In genomic region chr16:1772908-1773702, GRCh38 we compare ENCODE assay signal across 8 cellular contexts. TPM values are rescaled to one million over a fixed set of nuclear protein-coding genes. Genes with fewer than 3 reads are reported as not detected.
DNase-seq lines count a peak whose midpoint lies in the region; ATAC-seq and TF ChIP-seq lines count a peak whose summit lies in the region.

Gene MRPS34, minus strand, starts transcription at chr16:1773134. Its CDS starts 15 bp downstream, at chr16:1773119.

- H3K4me1 ChIP-seq in ACC112 (ENCODE audit: control insufficient read depth, insufficient read depth, low read length, unreplicated experiment) (peaks cover 18% of the 10 kb centered on the region), ectodermal cell (ENCODE audit: control insufficient read depth, insufficient read depth, low read length) (peaks cover 14% of the 10 kb centered on the region), lung (ENCODE audit: control insufficient read depth in 2 of 2, insufficient read depth in 2 of 2, low read length in 2 of 2) (peaks cover 0 to 24% of the 10 kb centered on the region in 2 donors)

- POLR2A ChIA-PET in activated CD4-positive, alpha-beta memory T cell treated with anti-CD3 and anti-CD28 coated beads, Interleukin-2, amount 10 ng/mL, durations not matched to agents 7 days and 5 days (lab: Charles Lee): interaction anchor here (0.6 to 7.2 kb wide), 16 partner anchors 8 to 428 kb away, joined by 3 to 101 read pairs (median 4); partner anchors contain the start of genes FAHD1, HAGH, MAPK8IP3 and NUBP2

- peak within 1 kb of the TSS; percentile 69 for H3K27ac ChIP-seq in ACC112 (ENCODE audit: low read depth, low read length)
- H3K27ac ChIP-seq in ectodermal cell (ENCODE audit: insufficient read depth, low read depth, low read length, poor library complexity, severe bottlenecking): peak within 1 kb of the TSS; percentile 84
- H3K27ac ChIP-seq in lung (ENCODE audit: low read depth in 1 of 2, low read length in 1 of 2): peak within 1 kb of the TSS; percentile 90 to 94

- H3K27ac Mint-ChIP-seq in activated CD4-positive, alpha-beta memory T cell treated with anti-CD3 and anti-CD28 coated beads, Interleukin-2, amount 10 ng/mL, durations not matched to agents 7 days and 5 days: peak within 1 kb of the TSS; percentile 97

- H3K9me3 ChIP-seq in ectodermal cell (ENCODE audit: control insufficient read depth, low read length) (no peaks in the 10 kb centered on the region), lung (ENCODE audit: control insufficient read depth in 2 of 2, insufficient read depth in 1 of 2, low read length in 1 of 2) (no peaks in the 10 kb centered on the region)

- peaks cover 14% of the 10 kb centered on the region for H3K4me1 Mint-ChIP-seq in activated CD4-positive, alpha-beta memory T cell treated with anti-CD3 and anti-CD28 coated beads, Interleukin-2, amount 10 ng/mL, durations not matched to agents 7 days and 5 days

- CTCF ChIA-PET in activated CD4-positive, alpha-beta memory T cell treated with anti-CD3 and anti-CD28 coated beads, Interleukin-2, amount 10 ng/mL, durations not matched to agents 7 days and 5 days (lab: Charles Lee): interaction anchor here (0.7 to 2.6 kb wide), 7 partner anchors 9 to 170 kb away, joined by 3 to 16 read pairs (median 4); partner anchors contain the start of genes MAPK8IP3, MSRB1, NUBP2 and SPSB3

- no peaks in the 10 kb centered on the region for H3K9me3 Mint-ChIP-seq in activated CD4-positive, alpha-beta memory T cell treated with anti-CD3 and anti-CD28 coated beads, Interleukin-2, amount 10 ng/mL, durations not matched to agents 7 days and 5 days

- H3K79me2 ChIP-seq in ACC112 (ENCODE audit: control insufficient read depth, insufficient read depth, low read length, unreplicated experiment): peaks cover 17% of the 10 kb centered on the region

- peak; percentile 47 for TF ChIP-seq CTCF in lung (IDR thresholded peaks at IDR 0.05; ENCODE audit: control extremely low read depth, extremely low read depth)

- H3K27me3 ChIP-seq in ACC112 (ENCODE audit: insufficient read depth, low read length) (no peaks in the 10 kb centered on the region), ectodermal cell (ENCODE audit: control insufficient read depth, insufficient read depth, low read length, poor library complexity, severe bottlenecking) (no peaks in the 10 kb centered on the region), lung (ENCODE audit: control insufficient read depth, insufficient read depth) (no peaks in the 10 kb centered on the region)

- no peaks in the 10 kb centered on the region for H3K27me3 Mint-ChIP-seq in activated CD4-positive, alpha-beta memory T cell treated with anti-CD3 and anti-CD28 coated beads, Interleukin-2, amount 10 ng/mL, durations not matched to agents 7 days and 5 days

- H3K4me3 Mint-ChIP-seq in activated CD4-positive, alpha-beta memory T cell treated with anti-CD3 and anti-CD28 coated beads, Interleukin-2, amount 10 ng/mL, durations not matched to agents 7 days and 5 days: peak within 1 kb of the TSS; percentile 98

- H3K36me3 Mint-ChIP-seq in activated CD4-positive, alpha-beta memory T cell treated with anti-CD3 and anti-CD28 coated beads, Interleukin-2, amount 10 ng/mL, durations not matched to agents 7 days and 5 days (ENCODE audit: low read depth): peaks cover 17% of the 10 kb centered on the region

- ATAC-seq in GM18867 (IDR thresholded peaks at IDR 0.05; ENCODE audit: unreplicated experiment) (peak; percentile 36), HG03432 (IDR thresholded peaks at IDR 0.05; ENCODE audit: unreplicated experiment) (peak; percentile 46), lung (ENCODE audit: insufficient read depth, low FRiP score) (peak; percentile 85)

- 0% methylated on average over 108 of the region's 108 CpGs for WGBS in ectodermal cell, 2 experiments
- WGBS in lung, 2 donors: 0 to 1% methylated on average over 62 to 108 of the region's 108 CpGs

- DNase-seq in NCI-H748 (lab: John Stamatoyannopoulos, UW; ENCODE audit: unreplicated experiment) (peak; percentile 87), lung (ENCODE audit: low spot score) (peak; percentile 83)
- peak; percentile 84 for DNase-seq in activated CD4-positive, alpha-beta memory T cell treated with anti-CD3 and anti-CD28 coated beads, Interleukin-2, amount 10 ng/mL, durations not matched to agents 7 days and 5 days
- peak; percentile 66 to 80 (median 68) for DNase-seq in stimulated activated CD4-positive, alpha-beta T cell treated with anti-CD3 and anti-CD28 coated beads, TNF-alpha, amount 100 ng/mL, for 24 hours (ENCODE audit: low read depth in 3 of 3)

- H3K4me3 ChIP-seq in ACC112 (ENCODE audit: low read depth, low read length) (peak within 1 kb of the TSS; percentile 97), ectodermal cell (ENCODE audit: insufficient read depth, low read depth, low read length) (peak within 1 kb of the TSS; percentile 71), lung (peak within 1 kb of the TSS; percentile 95)

- peak within 1 kb of the TSS; percentile 65 for H2AFZ ChIP-seq in ACC112 (ENCODE audit: low read length, unreplicated experiment)

- H3K36me3 ChIP-seq in ACC112 (ENCODE audit: insufficient read depth, low read length) (peaks cover 4% of the 10 kb centered on the region; the same call in 1 of the 2 replicates), ectodermal cell (ENCODE audit: control insufficient read depth, insufficient read depth, low read length) (peaks cover 16% of the 10 kb centered on the region), lung (ENCODE audit: control insufficient read depth in 2 of 2, insufficient read depth in 2 of 2, low read length in 2 of 2) (peaks cover 4 to 41% of the 10 kb centered on the region in 2 donors)

RNA-seq across cellular contexts. Expression of gene MRPS34, which starts in this region (rescaled TPM):
- 10 to 100 TPM; 94.9 to 98.3 TPM for total RNA-seq in activated CD4-positive, alpha-beta memory T cell treated with anti-CD3 and anti-CD28 coated beads, Interleukin-2, amount 10 ng/mL, durations not matched to agents 7 days and 5 days
- polyA plus RNA-seq in ectodermal cell (2013, experiment 1 of 4): 110 TPM
- 117 TPM for polyA plus RNA-seq in ectodermal cell (2013, experiment 2 of 4)
- 87.1 TPM for polyA plus RNA-seq in ectodermal cell (2013, experiment 3 of 4)
- polyA plus RNA-seq in ectodermal cell (2013, experiment 4 of 4): 102 TPM
- 10 to 100 TPM; 40.1 to 90.7 TPM for total RNA-seq in lung
- 100 to 1,000 TPM; 110 TPM for polyA plus RNA-seq in lung

Comparison
In these comparisons a context has a peak if more than half of its experiments do, and no peak if none do; other contexts are left out.
1. Peak in every context shown above with its lines: DNase-seq, ATAC-seq, H3K4me3 ChIP-seq and H3K27ac ChIP-seq.